Comparison of ENCODE assay signal across 24 cellular contexts in genomic region chr16:6929868-6930267, GRCh38.
"Had no signal": no experiment of that assay in that cellular context is flagged by ENCODE, and none has a peak within 500 bp of the region (broad histone marks: within the 10 kb centered on the region; RNA-seq: fewer than 3 reads in every experiment).

No MANE protein-coding gene starts in this region.

- H3K4me3 Mint-ChIP-seq: natural killer cell; nephron; neural progenitor cell; stimulated activated effector memory CD8-positive, alpha-beta T cell treated with anti-CD3 and anti-CD28 coated beads, Interleukin-12 subunit alpha, Interleukin-12 subunit beta, amount 100 ng/mL, for 72 hours; stimulated activated naive B cell treated with anti-CD40 and anti-IgM and Interleukin-4, amounts not matched to agents 10 μg/mL and 1 μg/mL and 100 μg/mL, for 72 hours; stimulated activated naive CD8-positive, alpha-beta T cell treated with anti-CD3 and anti-CD28 coated beads, Interleukin-15, Interleukin-2, amounts not matched to agents 100 ng/mL and 50 ng/mL, for 24 hours; type B pancreatic cell had no signal

- ATAC-seq: natural killer cell; psoas muscle; right cardiac atrium; right lobe of liver; stimulated activated effector memory CD8-positive, alpha-beta T cell treated with anti-CD3 and anti-CD28 coated beads, Interleukin-12 subunit alpha, Interleukin-12 subunit beta, amount 100 ng/mL, for 72 hours; stimulated activated naive B cell treated with anti-CD40 and anti-IgM and Interleukin-4, amounts not matched to agents 10 μg/mL and 1 μg/mL and 100 μg/mL, for 72 hours; upper lobe of right lung had no signal

- H3K9me3 Mint-ChIP-seq: type B pancreatic cell had no signal

- H3K27me3 Mint-ChIP-seq: stimulated activated naive B cell treated with anti-CD40 and anti-IgM and Interleukin-4, amounts not matched to agents 10 μg/mL and 1 μg/mL and 100 μg/mL, for 72 hours; stimulated activated naive CD8-positive, alpha-beta T cell treated with anti-CD3 and anti-CD28 coated beads, Interleukin-15, Interleukin-2, amounts not matched to agents 100 ng/mL and 50 ng/mL, for 24 hours had no signal

- DNase-seq: natural killer cell; occipital lobe; ovary; posterior cingulate gyrus; psoas muscle; right cardiac atrium; right lobe of liver; sigmoid colon; small intestine; stimulated activated CD4-positive, alpha-beta T cell treated with anti-CD3 and anti-CD28 coated beads, Interleukin-15, amount 100 ng/mL, for 24 hours; stimulated activated CD4-positive, alpha-beta T cell treated with anti-CD3 and anti-CD28 coated beads, Interleukin-2, amount 100 ng/mL, for 24 hours; stimulated activated CD4-positive, alpha-beta T cell treated with anti-CD3 and anti-CD28 coated beads, Interleukin-2, amount 100 ng/mL, for 48 hours; stimulated activated CD4-positive, alpha-beta T cell treated with anti-CD3 and anti-CD28 coated beads, Interleukin-4, amount 100 ng/mL, for 24 hours; stimulated activated naive B cell treated with anti-CD40 and anti-IgM and Interleukin-4, amounts not matched to agents 10 μg/mL and 1 μg/mL and 100 μg/mL, for 72 hours; stimulated activated naive CD4-positive, alpha-beta T cell treated with Interleukin-2 at 50 U/mL for 16 hours; stomach; upper lobe of right lung; uterus had no signal

- H3K36me3 Mint-ChIP-seq: natural killer cell; neural progenitor cell; stimulated activated effector memory CD8-positive, alpha-beta T cell treated with anti-CD3 and anti-CD28 coated beads, Interleukin-12 subunit alpha, Interleukin-12 subunit beta, amount 100 ng/mL, for 72 hours; stimulated activated naive B cell treated with anti-CD40 and anti-IgM and Interleukin-4, amounts not matched to agents 10 μg/mL and 1 μg/mL and 100 μg/mL, for 72 hours; type B pancreatic cell had no signal

- H3K4me1 Mint-ChIP-seq: natural killer cell; nephron; stimulated activated effector memory CD8-positive, alpha-beta T cell treated with anti-CD3 and anti-CD28 coated beads, Interleukin-12 subunit alpha, Interleukin-12 subunit beta, amount 100 ng/mL, for 72 hours; stimulated activated naive B cell treated with anti-CD40 and anti-IgM and Interleukin-4, amounts not matched to agents 10 μg/mL and 1 μg/mL and 100 μg/mL, for 72 hours had no signal

- H3K27ac Mint-ChIP-seq: natural killer cell; nephron; neural progenitor cell; progenitor cell of endocrine pancreas; stimulated activated effector memory CD8-positive, alpha-beta T cell treated with anti-CD3 and anti-CD28 coated beads, Interleukin-12 subunit alpha, Interleukin-12 subunit beta, amount 100 ng/mL, for 72 hours; stimulated activated naive B cell treated with anti-CD40 and anti-IgM and Interleukin-4, amounts not matched to agents 10 μg/mL and 1 μg/mL and 100 μg/mL, for 72 hours; stimulated activated naive CD8-positive, alpha-beta T cell treated with anti-CD3 and anti-CD28 coated beads, Interleukin-15, Interleukin-2, amounts not matched to agents 100 ng/mL and 50 ng/mL, for 24 hours; type B pancreatic cell had no signal
